ENCODE assay signal across 17 cellular contexts in the genomic region with DNA sequence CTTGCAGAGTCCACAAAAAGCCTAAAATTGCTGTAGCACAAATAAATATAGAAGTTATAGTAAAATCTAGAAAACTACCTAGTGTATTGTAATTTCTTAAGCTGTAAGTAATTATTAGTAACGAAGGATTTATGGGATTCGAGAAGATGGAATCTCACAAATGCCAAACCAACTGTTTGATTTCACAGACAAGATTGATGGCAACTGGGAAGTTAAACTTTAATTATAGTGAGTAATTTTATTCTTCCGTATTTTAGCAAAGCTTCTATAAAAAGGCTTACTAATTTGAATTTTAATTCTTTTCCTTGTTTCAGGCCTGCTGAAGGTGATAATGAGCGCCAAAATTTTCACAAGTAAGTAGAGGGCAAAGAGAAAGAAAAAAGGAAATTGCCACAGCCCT. TPM values are rescaled to one million over a fixed set of nuclear protein-coding genes. Genes with fewer than 3 reads are reported as not detected.
DNase-seq lines count a peak whose midpoint lies in the region; ATAC-seq, FAIRE-seq and TF ChIP-seq lines count a peak whose summit lies in the region.
"Had no signal": no experiment of that assay in that cellular context is flagged by ENCODE, and none has a peak within 500 bp of the region (broad histone marks: within the 10 kb centered on the region; RNA-seq: fewer than 3 reads in every experiment).

No MANE protein-coding gene starts in this region.

- no peak for TF ChIP-seq CTCF in GM12878 (IDR thresholded peaks at IDR 0.05 in 2 of 3, conservative IDR thresholded peaks at IDR 0.05 in 1 of 3; ENCODE audit: control insufficient read depth in 2 of 3, extremely low read depth in 1 of 3, insufficient read depth in 1 of 3, low read depth in 3 of 3, low read length in 3 of 3)

- H3K4me1 ChIP-seq in Karpas-422 (ENCODE audit: low read length): peaks cover 12% of the 10 kb centered on the region
- H3K4me1 ChIP-seq in GM12878 (ENCODE audit: control insufficient read depth, insufficient read depth, low read length): no peaks in the 10 kb centered on the region
- H3K4me1 ChIP-seq in neuron (ENCODE audit: insufficient read depth, low read length): peaks cover 11% of the 10 kb centered on the region
- H3K4me1 ChIP-seq: HAP-1 had no signal

- no peaks in the 10 kb centered on the region for H3K79me2 ChIP-seq in Karpas-422 (ENCODE audit: low read length)
- H3K79me2 ChIP-seq in GM12878 (ENCODE audit: control insufficient read depth, insufficient read depth, low read length): no peaks in the 10 kb centered on the region

- DNase-seq in Karpas-422 (no peak), GM12878 (ENCODE audit: low read depth, low spot score) (no peak), mesenteric fat pad (ENCODE audit: low spot score) (no peak), DMS 273 treated with DMSO at 0.1 percent for 48 hours (lab: John Stamatoyannopoulos, UW) (no peak), MG63 (no peak)
- DNase-seq: C1 segment of cervical spinal cord; Calu3; CD4-positive, alpha-beta memory T cell; COR-L47; DMS153; DND-41; GOT3; HFFc6 had no signal

- CTCF ChIA-PET in GM12878 (lab: Yijun Ruan, JAX): interaction anchor here (0.6 to 2.3 kb wide), 9 partner anchors 9 to 137 kb away, joined by 3 to 15 read pairs (median 4); no protein-coding TSS in a partner anchor

- no peak for TF ChIP-seq EP300 in GM12878 (IDR thresholded peaks at IDR 0.05; ENCODE audit: borderline replicate concordance in 1 of 2, control insufficient read depth in 1 of 2, low read depth in 2 of 2, low read length in 2 of 2)

- H3K27me3 ChIP-seq in Karpas-422 (ENCODE audit: low read length): no peaks in the 10 kb centered on the region
- no peaks in the 10 kb centered on the region for H3K27me3 ChIP-seq in GM12878 (replicated peaks in 1 of 2; ENCODE audit: control insufficient read depth in 2 of 2, insufficient read depth in 2 of 2, low read length in 1 of 2)
- no peaks in the 10 kb centered on the region for H3K27me3 ChIP-seq in neuron (ENCODE audit: insufficient read depth, low read length)
- H3K27me3 ChIP-seq in MG63: peaks cover 2% of the 10 kb centered on the region; the same call in 1 of the 2 replicates

- H3K9ac ChIP-seq in Karpas-422 (ENCODE audit: low read length) (no peak overlapping the region), GM12878 (ENCODE audit: control insufficient read depth, insufficient read depth, low read length) (no peak overlapping the region)

- no peaks in the 10 kb centered on the region for H3K9me2 ChIP-seq in Karpas-422 (replicated peaks; ENCODE audit: insufficient read depth, low read length)

- H3K4me2 ChIP-seq in Karpas-422 (ENCODE audit: low read depth, low read length, poor library complexity, severe bottlenecking): peak overlapping the region; percentile 25
- no peak overlapping the region for H3K4me2 ChIP-seq in GM12878 (ENCODE audit: control insufficient read depth, insufficient read depth)

- H3K27ac ChIP-seq in Karpas-422 (ENCODE audit: low read length) (no peak overlapping the region), GM12878 (ENCODE audit: control insufficient read depth, insufficient read depth) (no peak overlapping the region)

- RAD21 ChIA-PET in GM12878 (lab: Charles Lee; ENCODE audit: unreplicated experiment): interaction anchor here (1.0 to 1.6 kb wide), 9 partner anchors 10 to 60 kb away, joined by 3 to 7 read pairs (median 4); a partner anchor contains a TSS

- 25% methylated on average over 4 of the region's 4 CpGs for WGBS in GM12878 (ENCODE audit: insufficient coverage, insufficient replicate concordance, low lambda C conversion rate, missing lambda C conversion rate)

- POLR2A ChIA-PET in GM12878 (lab: Charles Lee): interaction anchor here (0.9 to 2.0 kb wide), 7 partner anchors 8 to 68 kb away, joined by 3 to 9 read pairs (median 4); a partner anchor contains a TSS

- SMC1A ChIA-PET in GM12878 (lab: Charles Lee; ENCODE audit: uncharacterized antibody, unreplicated experiment): interaction anchor here (0.7 to 2.1 kb wide), 16 partner anchors 13 to 56 kb away, joined by 3 to 9 read pairs (median 4); no protein-coding TSS in a partner anchor

- no peak for ATAC-seq in GM12878

- no peak overlapping the region for H3K4me3 ChIP-seq in Karpas-422 (ENCODE audit: low read length)
- H3K4me3 ChIP-seq in GM12878: no peak overlapping the region
- H3K4me3 ChIP-seq in neuron (ENCODE audit: low read length): no peak overlapping the region
- H3K4me3 ChIP-seq in MG63: no peak overlapping the region
- H3K4me3 ChIP-seq: HAP-1 had no signal

- H3K36me3 ChIP-seq in Karpas-422 (ENCODE audit: insufficient read depth, low read length) (no peaks in the 10 kb centered on the region), GM12878 (ENCODE audit: control insufficient read depth in 2 of 2, insufficient read depth in 2 of 2, low read length in 1 of 2) (no peaks in the 10 kb centered on the region), neuron (ENCODE audit: insufficient read depth, low read length) (no peaks in the 10 kb centered on the region), MG63 (no peaks in the 10 kb centered on the region)
- H3K36me3 ChIP-seq: HAP-1 had no signal

- no peaks in the 10 kb centered on the region for H3K9me3 ChIP-seq in Karpas-422 (ENCODE audit: low read length)
- H3K9me3 ChIP-seq in GM12878 (replicated peaks; ENCODE audit: control insufficient read depth, insufficient read depth, low read length): no peaks in the 10 kb centered on the region
- no peaks in the 10 kb centered on the region for H3K9me3 ChIP-seq in neuron (ENCODE audit: low read length)
- no peaks in the 10 kb centered on the region for H3K9me3 ChIP-seq in MG63
- H3K9me3 ChIP-seq: HAP-1 had no signal

- H2AFZ ChIP-seq in Karpas-422 (ENCODE audit: low read length) (no peak overlapping the region), GM12878 (ENCODE audit: control insufficient read depth, low read depth, low read length) (no peak overlapping the region), neuron (ENCODE audit: low read depth, low read length) (peak overlapping the region; percentile 69)

- FAIRE-seq in GM12878 (lab: Jason Lieb, UNC): no peak
- FAIRE-seq: G401.6, H54 had no signal

- no peak for TF ChIP-seq POLR2A in GM12878 (IDR thresholded peaks at IDR 0.05; ENCODE audit: low read depth, low read length)

- no peak for TF ChIP-seq RAD21 in GM12878 (IDR thresholded peaks at IDR 0.05; ENCODE audit: insufficient read depth, low read depth, low read length)

- BruUV-seq in GM12878 (replicated peaks; lab: Mats Ljungman, UMichigan): no TSS peak

- H4K20me1 ChIP-seq in Karpas-422 (ENCODE audit: insufficient read depth, low read depth, low read length) (no peaks in the 10 kb centered on the region), GM12878 (ENCODE audit: control insufficient read depth, insufficient read depth) (no peaks in the 10 kb centered on the region)

- in situ Hi-C loops in GM12878 (cut with MboI): no loop called here

- intact Hi-C loops in GM12878 (cut with micrococcal nuclease; ENCODE audit: unreplicated experiment): no loop called here

TF ChIP-seq in GM12878, 131 proteins besides CTCF, POLR2A, EP300 and RAD21:
- TF ChIP-seq IKZF2 (IDR thresholded peaks at IDR 0.05) (0 out of 4 replicates have a peak, but pooled peaks of 1 of the 2 experiments have one; percentile 19), MTA2 (IDR thresholded peaks at IDR 0.05; ENCODE audit: low read depth) (peak; percentile 86), POU2F2 (IDR thresholded peaks at IDR 0.05; ENCODE audit: borderline replicate concordance, low read depth, low read length) (no peak), MEF2B (IDR thresholded peaks at IDR 0.05; ENCODE audit: partially characterized antibody, poor library complexity, severe bottlenecking) (peak; percentile 57)

RNA-seq across cellular contexts. Expression of a gene that starts 36.6 kb away (rescaled TPM):
- 13.7 and 29.0 TPM in 2 replicates for total RNA-seq in Karpas-422 (2014; rRNA removed; shearing (Covaris generic); ENCODE audit: low replicate concordance)
- total RNA-seq in GM12878 (2013; cell fraction: nucleolus; rRNA removed): 72.5 and 76.6 TPM in 2 replicates
- total RNA-seq in GM12878 (2014; rRNA removed) (71.2 and 75.6 TPM in 2 replicates), GM12878 (2014; rRNA removed; fragmentation: Illumina TruSeq; extraction: Trizol) (39.2 and 41.3 TPM in 2 replicates), GM12878 (2021) (37.1 and 42.5 TPM in 2 replicates), mesenteric fat pad (10.6 TPM)
- 36.9 TPM for polyA plus RNA-seq in GM12878 (2011; ENCODE audit: low read depth)
- polyA plus RNA-seq in GM12878 (2011; rRNA removed) (83.1 and 89.9 TPM in 2 replicates), GM12878 (2014; fragmentation: Illumina TruSeq; extraction: Trizol) (50.8 and 60.7 TPM in 2 replicates), GM12878 (2014; fragmentation: Nextera tagmentation; extraction: Ambion mirVana) (10 to 100 TPM; 11.7 to 17.6 TPM), GM12878 (2014; rRNA removed) (63.8 and 65.6 TPM in 2 replicates), GM12878 (2016; fragmentation: Nextera tagmentation; extraction: Ambion mirVana) (10 to 100 TPM; 22.8 to 23.1 TPM)
- 52.4 and 57.8 TPM in 2 replicates for polyA plus RNA-seq in GM12878 (2011; cell fraction: cytosol; rRNA removed)
- polyA plus RNA-seq in GM12878 (2011; cell fraction: nucleus; rRNA removed): 33.5 and 44.4 TPM in 2 replicates
- polyA plus RNA-seq in GM12878 (2012): 34.3 and 58.1 TPM in 2 replicates
- polyA minus RNA-seq in GM12878 (2011; rRNA and poly(A)+ RNA removed): 44.1 and 51.5 TPM in 2 replicates
- polyA minus RNA-seq in GM12878 (2011; cell fraction: cytosol; rRNA and poly(A)+ RNA removed): 17.6 and 18.3 TPM in 2 replicates
- 17.9 and 25.3 TPM in 2 replicates for polyA minus RNA-seq in GM12878 (2011; cell fraction: nucleus; rRNA and poly(A)+ RNA removed)
- total RNA-seq in MG63 (2014; rRNA removed; shearing (Covaris generic); ENCODE audit: low replicate concordance): 0.23 TPM in 1 of 2 replicates, not detected in the other
